ENCODE assay signal across 26 cellular contexts in the genomic region with DNA sequence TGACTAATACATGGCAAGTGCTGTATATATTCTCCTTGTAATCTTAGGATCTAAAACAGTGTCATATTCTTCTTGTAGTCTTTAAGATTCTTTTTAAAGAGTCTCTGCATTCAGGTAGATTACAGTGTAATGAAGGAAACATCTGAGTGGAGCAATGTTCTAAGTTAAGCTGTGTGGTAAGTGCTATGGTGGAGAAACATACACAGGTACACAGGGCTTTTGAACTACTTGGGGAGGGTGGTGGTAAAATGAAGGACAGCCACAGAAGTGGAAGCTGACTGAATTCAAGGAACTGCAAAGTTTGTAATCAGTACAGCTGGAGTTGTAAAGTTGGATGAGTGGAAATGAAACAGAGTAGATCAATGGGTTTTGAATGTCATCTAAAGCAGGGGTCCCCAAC.
"Had no signal": no experiment of that assay in that cellular context is flagged by ENCODE, and none has a peak within 500 bp of the region (broad histone marks: within the 10 kb centered on the region; RNA-seq: fewer than 3 reads in every experiment).

No MANE protein-coding gene starts in this region.

- H3K4me3 ChIP-seq: pancreas, prostate gland, right lobe of liver, sigmoid colon, stomach, thoracic aorta, thyroid gland, tibial nerve, upper lobe of left lung, vagina had no signal

- H3K4me1 Mint-ChIP-seq: natural killer cell; nephron; neural crest cell; stimulated activated effector memory CD8-positive, alpha-beta T cell treated with anti-CD3 and anti-CD28 coated beads, Interleukin-12 subunit alpha, Interleukin-12 subunit beta, amount 100 ng/mL, for 72 hours; stimulated activated naive B cell treated with anti-CD40 and anti-IgM and Interleukin-4, amounts not matched to agents 10 μg/mL and 1 μg/mL and 100 μg/mL, for 72 hours had no signal

- H3K36me3 ChIP-seq: neutrophil, pancreas, prostate gland, sigmoid colon, stomach, thyroid gland, tibial nerve, upper lobe of left lung, vagina had no signal

- DNase-seq: natural killer cell; nucleus accumbens; pancreas; right cardiac atrium; right lobe of liver; sigmoid colon; small intestine; stimulated activated CD4-positive, alpha-beta T cell treated with anti-CD3 and anti-CD28 coated beads, Interleukin-15, amount 100 ng/mL, for 24 hours; stimulated activated CD4-positive, alpha-beta T cell treated with anti-CD3 and anti-CD28 coated beads, Interleukin-2, amount 100 ng/mL, for 24 hours; stimulated activated CD4-positive, alpha-beta T cell treated with anti-CD3 and anti-CD28 coated beads, Interleukin-2, amount 100 ng/mL, for 48 hours; stimulated activated CD4-positive, alpha-beta T cell treated with anti-CD3 and anti-CD28 coated beads, Interleukin-4, amount 100 ng/mL, for 24 hours; stimulated activated naive B cell treated with anti-CD40 and anti-IgM and Interleukin-4, amounts not matched to agents 10 μg/mL and 1 μg/mL and 100 μg/mL, for 72 hours; stimulated activated naive CD4-positive, alpha-beta T cell treated with Interleukin-2 at 50 U/mL for 16 hours; stomach; thyroid gland; trophoblast cell; upper lobe of left lung had no signal

- H3K27me3 Mint-ChIP-seq: stimulated activated naive B cell treated with anti-CD40 and anti-IgM and Interleukin-4, amounts not matched to agents 10 μg/mL and 1 μg/mL and 100 μg/mL, for 72 hours; stimulated activated naive CD8-positive, alpha-beta T cell treated with anti-CD3 and anti-CD28 coated beads, Interleukin-15, Interleukin-2, amounts not matched to agents 100 ng/mL and 50 ng/mL, for 24 hours had no signal

- H3K27ac ChIP-seq: neutrophil, pancreas, prostate gland, right lobe of liver, sigmoid colon, stomach, thoracic aorta, thyroid gland, tibial nerve, upper lobe of left lung, vagina had no signal

- H3K9me3 Mint-ChIP-seq: nephron; neural crest cell; stimulated activated naive B cell treated with anti-CD40 and anti-IgM and Interleukin-4, amounts not matched to agents 10 μg/mL and 1 μg/mL and 100 μg/mL, for 72 hours; stimulated activated naive CD8-positive, alpha-beta T cell treated with anti-CD3 and anti-CD28 coated beads, Interleukin-15, Interleukin-2, amounts not matched to agents 100 ng/mL and 50 ng/mL, for 24 hours had no signal

- H3K27me3 ChIP-seq: neutrophil, pancreas, right lobe of liver, sigmoid colon, stomach, thyroid gland, tibial nerve, upper lobe of left lung, vagina had no signal

- H3K36me3 Mint-ChIP-seq: natural killer cell; stimulated activated effector memory CD8-positive, alpha-beta T cell treated with anti-CD3 and anti-CD28 coated beads, Interleukin-12 subunit alpha, Interleukin-12 subunit beta, amount 100 ng/mL, for 72 hours; stimulated activated naive B cell treated with anti-CD40 and anti-IgM and Interleukin-4, amounts not matched to agents 10 μg/mL and 1 μg/mL and 100 μg/mL, for 72 hours had no signal

- H3K27ac Mint-ChIP-seq: natural killer cell; nephron; stimulated activated effector memory CD8-positive, alpha-beta T cell treated with anti-CD3 and anti-CD28 coated beads, Interleukin-12 subunit alpha, Interleukin-12 subunit beta, amount 100 ng/mL, for 72 hours; stimulated activated naive B cell treated with anti-CD40 and anti-IgM and Interleukin-4, amounts not matched to agents 10 μg/mL and 1 μg/mL and 100 μg/mL, for 72 hours; stimulated activated naive CD8-positive, alpha-beta T cell treated with anti-CD3 and anti-CD28 coated beads, Interleukin-15, Interleukin-2, amounts not matched to agents 100 ng/mL and 50 ng/mL, for 24 hours had no signal

- H3K4me1 ChIP-seq: pancreas, prostate gland, right lobe of liver, sigmoid colon, stomach, tibial nerve, upper lobe of left lung, vagina had no signal

- H3K9me3 ChIP-seq: neutrophil, pancreas, prostate gland, right lobe of liver, sigmoid colon, stomach, thoracic aorta, thyroid gland, tibial nerve, upper lobe of left lung, vagina had no signal

- H3K4me3 Mint-ChIP-seq: natural killer cell; nephron; neural crest cell; stimulated activated effector memory CD8-positive, alpha-beta T cell treated with anti-CD3 and anti-CD28 coated beads, Interleukin-12 subunit alpha, Interleukin-12 subunit beta, amount 100 ng/mL, for 72 hours; stimulated activated naive B cell treated with anti-CD40 and anti-IgM and Interleukin-4, amounts not matched to agents 10 μg/mL and 1 μg/mL and 100 μg/mL, for 72 hours; stimulated activated naive CD8-positive, alpha-beta T cell treated with anti-CD3 and anti-CD28 coated beads, Interleukin-15, Interleukin-2, amounts not matched to agents 100 ng/mL and 50 ng/mL, for 24 hours had no signal

- ATAC-seq: natural killer cell; pancreas; right cardiac atrium; right lobe of liver; stimulated activated effector memory CD8-positive, alpha-beta T cell treated with anti-CD3 and anti-CD28 coated beads, Interleukin-12 subunit alpha, Interleukin-12 subunit beta, amount 100 ng/mL, for 72 hours; stimulated activated naive B cell treated with anti-CD40 and anti-IgM and Interleukin-4, amounts not matched to agents 10 μg/mL and 1 μg/mL and 100 μg/mL, for 72 hours had no signal
